11 cellular contexts compared by ENCODE assay signal in genomic region chr5:141001466-141001853, GRCh38. TPM values are rescaled to one million over a fixed set of nuclear protein-coding genes. Genes with fewer than 3 reads are reported as not detected.
DNase-seq lines count a peak whose midpoint lies in the region; ATAC-seq and TF ChIP-seq lines count a peak whose summit lies in the region.
"Had no signal": no experiment of that assay in that cellular context is flagged by ENCODE, and none has a peak within 500 bp of the region (broad histone marks: within the 10 kb centered on the region; RNA-seq: fewer than 3 reads in every experiment).

No MANE protein-coding gene starts in this region.

- no peak overlapping the region for H3K4ac ChIP-seq in trophoblast cell (ENCODE audit: low read depth, low read length)

- H3K27me3 ChIP-seq in GM23338 (ENCODE audit: insufficient read depth): no peaks in the 10 kb centered on the region
- H3K27me3 ChIP-seq in trophoblast cell (ENCODE audit: insufficient read depth, low read length): no peaks in the 10 kb centered on the region

- WGBS in trophoblast cell (ENCODE audit: extremely low coverage, insufficient coverage, insufficient read length): no CpG with 5 or more reads among the region's 9 CpGs

- H3K79me2 ChIP-seq in GM23338 (replicated peaks; ENCODE audit: insufficient read depth) (no peaks in the 10 kb centered on the region), trophoblast cell (ENCODE audit: control insufficient read depth, insufficient read depth, low read length, poor library complexity) (peaks cover 1% of the 10 kb centered on the region)

- peak; percentile 19 for ATAC-seq in GM23338
- no peak for ATAC-seq in activated CD4-positive, CD25-positive, alpha-beta regulatory T cell treated with anti-CD3 and anti-CD28 coated beads, Interleukin-2, amount 50 U/mL, for 24 hours

- H3K4me3 Mint-ChIP-seq in GM23338: peak overlapping the region; percentile 79
- H3K4me3 Mint-ChIP-seq: central memory CD8-positive, alpha-beta T cell had no signal

- H2AK5ac ChIP-seq in trophoblast cell (ENCODE audit: low read length): no peak overlapping the region

- no peaks in the 10 kb centered on the region for H3K9me3 Mint-ChIP-seq in GM23338

- H4K91ac ChIP-seq in trophoblast cell (ENCODE audit: low read depth, low read length): no peak overlapping the region

- peak overlapping the region; percentile 42 for H2BK5ac ChIP-seq in trophoblast cell (ENCODE audit: low read depth, low read length, poor library complexity)

- H3K36me3 ChIP-seq in GM23338 (ENCODE audit: insufficient read depth) (no peaks in the 10 kb centered on the region), trophoblast cell (ENCODE audit: control insufficient read depth in 1 of 2, insufficient read depth in 2 of 2, low read length in 2 of 2) (no peaks in the 10 kb centered on the region)

- DNase-seq in GM23338 (ENCODE audit: low spot score): peak; percentile 65
- DNase-seq in NCI-H774 (lab: John Stamatoyannopoulos, UW): peak; percentile 52
- no peak for DNase-seq in epithelial cell of prostate (ENCODE audit: low read depth, low spot score)
- DNase-seq in trophoblast cell: no peak
- DNase-seq in NCI-H1694 treated with DMSO at 0.1 percent for 48 hours (lab: John Stamatoyannopoulos, UW): no peak
- no peak for DNase-seq in putamen (ENCODE audit: low spot score)
- DNase-seq in COLO829 (ENCODE audit: low spot score): no peak

- peaks cover 2% of the 10 kb centered on the region for H3K27me3 Mint-ChIP-seq in GM23338 (ENCODE audit: insufficient read depth, low read depth, poor library complexity)

- H3K23ac ChIP-seq in trophoblast cell (ENCODE audit: low read length): no peak overlapping the region

- H2AFZ ChIP-seq in GM23338 (no peak overlapping the region), trophoblast cell (ENCODE audit: insufficient read depth, low read length, poor library complexity) (peak overlapping the region; percentile 66)

- no peak overlapping the region for H3K14ac ChIP-seq in trophoblast cell (ENCODE audit: low read length)

- H3K27ac Mint-ChIP-seq in GM23338: peak overlapping the region; percentile 99

- no peaks in the 10 kb centered on the region; the same call in 1 of the 2 replicates for H3F3A ChIP-seq in GM23338 (replicated peaks; ENCODE audit: low read depth)

- peak overlapping the region; percentile 56 for H2BK120ac ChIP-seq in trophoblast cell (ENCODE audit: insufficient read depth, low read length, poor library complexity)

- H3K79me1 ChIP-seq in trophoblast cell (ENCODE audit: low read length): peaks cover 13% of the 10 kb centered on the region

- no peak overlapping the region for H2BK12ac ChIP-seq in trophoblast cell (ENCODE audit: low read length)

- H3K4me1 Mint-ChIP-seq in GM23338: peaks cover 60% of the 10 kb centered on the region

- H3K4me2 ChIP-seq in GM23338 (peak overlapping the region; percentile 78), trophoblast cell (ENCODE audit: low read length) (peak overlapping the region; percentile 94)

- peak overlapping the region; percentile 98 for H3K27ac ChIP-seq in GM23338 (ENCODE audit: low read depth)
- H3K27ac ChIP-seq in epithelial cell of prostate: peak overlapping the region; percentile 96
- peak overlapping the region; percentile 66 for H3K27ac ChIP-seq in trophoblast cell (ENCODE audit: low read depth, low read length)

- peak overlapping the region; percentile 29 for H3K18ac ChIP-seq in trophoblast cell (ENCODE audit: low read length)

- peak overlapping the region; percentile 51 for H4K12ac ChIP-seq in trophoblast cell (ENCODE audit: low read depth, low read length)

- no peak for TF ChIP-seq CTCF in GM23338 (conservative IDR thresholded peaks at IDR 0.05; ENCODE audit: low read depth in 2 of 2)

- H3K36me3 Mint-ChIP-seq in GM23338 (ENCODE audit: low read depth): peaks cover 3% of the 10 kb centered on the region; the same call in 2 of the 3 replicates

- H3K9me2 ChIP-seq in GM23338 (ENCODE audit: insufficient read depth): no peaks in the 10 kb centered on the region

- H3K4me1 ChIP-seq in GM23338 (ENCODE audit: insufficient read depth) (peaks cover 52% of the 10 kb centered on the region), trophoblast cell (ENCODE audit: control insufficient read depth in 1 of 2, insufficient read depth in 2 of 2, low read length in 2 of 2) (peaks cover 6% of the 10 kb centered on the region in 2 experiments)

- peak overlapping the region; percentile 55 for H3K4me3 ChIP-seq in GM23338
- H3K4me3 ChIP-seq in trophoblast cell (ENCODE audit: low read depth, low read length): no peak overlapping the region

- H3K9ac ChIP-seq in trophoblast cell (ENCODE audit: low read length): no peak overlapping the region

- H3K9me3 ChIP-seq in trophoblast cell (ENCODE audit: insufficient read depth, low read depth, low read length): no peaks in the 10 kb centered on the region

- H4K8ac ChIP-seq in trophoblast cell (ENCODE audit: low read depth, low read length): peak overlapping the region; percentile 74

- H4K20me1 ChIP-seq in GM23338 (replicated peaks; ENCODE audit: insufficient read depth): no peaks in the 10 kb centered on the region

TF ChIP-seq in GM23338, 12 proteins besides CTCF, POLR2A, EP300 and RAD21 (continues in another document):
- TF ChIP-seq, protein P1, sequence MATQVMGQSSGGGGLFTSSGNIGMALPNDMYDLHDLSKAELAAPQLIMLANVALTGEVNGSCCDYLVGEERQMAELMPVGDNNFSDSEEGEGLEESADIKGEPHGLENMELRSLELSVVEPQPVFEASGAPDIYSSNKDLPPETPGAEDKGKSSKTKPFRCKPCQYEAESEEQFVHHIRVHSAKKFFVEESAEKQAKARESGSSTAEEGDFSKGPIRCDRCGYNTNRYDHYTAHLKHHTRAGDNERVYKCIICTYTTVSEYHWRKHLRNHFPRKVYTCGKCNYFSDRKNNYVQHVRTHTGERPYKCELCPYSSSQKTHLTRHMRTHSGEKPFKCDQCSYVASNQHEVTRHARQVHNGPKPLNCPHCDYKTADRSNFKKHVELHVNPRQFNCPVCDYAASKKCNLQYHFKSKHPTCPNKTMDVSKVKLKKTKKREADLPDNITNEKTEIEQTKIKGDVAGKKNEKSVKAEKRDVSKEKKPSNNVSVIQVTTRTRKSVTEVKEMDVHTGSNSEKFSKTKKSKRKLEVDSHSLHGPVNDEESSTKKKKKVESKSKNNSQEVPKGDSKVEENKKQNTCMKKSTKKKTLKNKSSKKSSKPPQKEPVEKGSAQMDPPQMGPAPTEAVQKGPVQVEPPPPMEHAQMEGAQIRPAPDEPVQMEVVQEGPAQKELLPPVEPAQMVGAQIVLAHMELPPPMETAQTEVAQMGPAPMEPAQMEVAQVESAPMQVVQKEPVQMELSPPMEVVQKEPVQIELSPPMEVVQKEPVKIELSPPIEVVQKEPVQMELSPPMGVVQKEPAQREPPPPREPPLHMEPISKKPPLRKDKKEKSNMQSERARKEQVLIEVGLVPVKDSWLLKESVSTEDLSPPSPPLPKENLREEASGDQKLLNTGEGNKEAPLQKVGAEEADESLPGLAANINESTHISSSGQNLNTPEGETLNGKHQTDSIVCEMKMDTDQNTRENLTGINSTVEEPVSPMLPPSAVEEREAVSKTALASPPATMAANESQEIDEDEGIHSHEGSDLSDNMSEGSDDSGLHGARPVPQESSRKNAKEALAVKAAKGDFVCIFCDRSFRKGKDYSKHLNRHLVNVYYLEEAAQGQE (IDR thresholded peaks at IDR 0.05; ENCODE audit: unreplicated experiment): no peak

RNA-seq across cellular contexts. Expression of gene PCDHAC2, which starts 35.2 kb away (rescaled TPM):
- 11.8 and 13.1 TPM in 2 replicates for total RNA-seq in GM23338 (2014; rRNA removed; shearing (Covaris generic))
- polyA plus RNA-seq in GM23338 (2016; fragmentation: Nextera tagmentation; extraction: Ambion mirVana): 0.54 and 1.8 TPM in 2 replicates
- polyA plus RNA-seq in trophoblast cell (2013): 2.2 and 2.4 TPM in 2 replicates
- total RNA-seq: T-helper 1 cell treated with Interleukin-12 subunit alpha and Interleukin-12 subunit beta and Interleukin-4 antibody, amounts not matched to agents 30 ng/mL and 1 ng/mL, for 36 hours had no signal

RNA-seq across cellular contexts. Expression of gene PCDHB1, which starts 49.7 kb away (rescaled TPM):
- total RNA-seq in GM23338 (2014; rRNA removed; shearing (Covaris generic)): 0.03 and 0.08 TPM in 2 replicates
- 0.05 and 0.09 TPM in 2 replicates for polyA plus RNA-seq in GM23338 (2016; fragmentation: Nextera tagmentation; extraction: Ambion mirVana)
- not detected in 2 replicates for polyA plus RNA-seq in trophoblast cell (2013)
- total RNA-seq: skeletal muscle tissue; T-helper 1 cell treated with Interleukin-12 subunit alpha and Interleukin-12 subunit beta and Interleukin-4 antibody, amounts not matched to agents 30 ng/mL and 1 ng/mL, for 36 hours had no signal

Comparison
In these comparisons a context has a peak if more than half of its experiments do, and no peak if none do; other contexts are left out.
1. DNase-seq: peak in GM23338 (single experiment) and NCI-H774 (single experiment); none in epithelial cell of prostate (single experiment), trophoblast cell (0 of 2), NCI-H1694 treated with DMSO at 0.1 percent for 48 hours (single experiment), putamen (single experiment) and COLO829 (single experiment).
2. Peak in every context shown above with its lines, with median percentiles within 50 percentile points of each other: H3K27ac ChIP-seq.